1 cellular context compared by ENCODE assay signal in the genomic region with DNA sequence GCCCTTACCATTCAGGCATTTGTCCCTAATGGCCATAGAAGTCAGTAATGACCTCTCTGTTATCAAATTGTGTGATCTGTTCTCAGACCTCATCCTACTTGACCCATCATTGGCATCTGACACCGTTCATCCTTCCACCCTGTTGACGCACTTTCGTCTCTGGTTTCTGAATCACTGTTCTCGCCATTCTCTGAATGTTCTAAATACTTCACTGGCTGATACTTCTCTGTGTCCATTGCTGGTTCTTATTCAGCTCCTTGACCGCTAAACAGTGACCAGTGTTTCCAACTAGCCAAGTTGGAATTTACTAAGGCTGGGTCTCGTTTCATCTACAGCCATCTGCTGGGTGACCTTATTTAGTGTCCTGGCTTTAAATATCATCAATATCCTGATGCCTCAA.
TF ChIP-seq lines count a peak whose summit lies in the region.

No MANE protein-coding gene starts in this region.

TF ChIP-seq in WTC11, 78 proteins besides CTCF, POLR2A, EP300 and RAD21 (continued from another document):
- TF ChIP-seq, protein P1, sequence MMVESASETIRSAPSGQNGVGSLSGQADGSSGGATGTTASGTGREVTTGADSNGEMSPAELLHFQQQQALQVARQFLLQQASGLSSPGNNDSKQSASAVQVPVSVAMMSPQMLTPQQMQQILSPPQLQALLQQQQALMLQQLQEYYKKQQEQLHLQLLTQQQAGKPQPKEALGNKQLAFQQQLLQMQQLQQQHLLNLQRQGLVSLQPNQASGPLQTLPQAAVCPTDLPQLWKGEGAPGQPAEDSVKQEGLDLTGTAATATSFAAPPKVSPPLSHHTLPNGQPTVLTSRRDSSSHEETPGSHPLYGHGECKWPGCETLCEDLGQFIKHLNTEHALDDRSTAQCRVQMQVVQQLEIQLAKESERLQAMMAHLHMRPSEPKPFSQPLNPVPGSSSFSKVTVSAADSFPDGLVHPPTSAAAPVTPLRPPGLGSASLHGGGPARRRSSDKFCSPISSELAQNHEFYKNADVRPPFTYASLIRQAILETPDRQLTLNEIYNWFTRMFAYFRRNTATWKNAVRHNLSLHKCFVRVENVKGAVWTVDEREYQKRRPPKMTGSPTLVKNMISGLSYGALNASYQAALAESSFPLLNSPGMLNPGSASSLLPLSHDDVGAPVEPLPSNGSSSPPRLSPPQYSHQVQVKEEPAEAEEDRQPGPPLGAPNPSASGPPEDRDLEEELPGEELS (CRISPR knock-in tag; IDR thresholded peaks at IDR 0.05), result no peak
- TF ChIP-seq TEAD1 (CRISPR knock-in tag; IDR thresholded peaks at IDR 0.05) (no peak), ZNF671 (CRISPR knock-in tag; IDR thresholded peaks at IDR 0.05) (no peak)
- TF ChIP-seq, protein P2, sequence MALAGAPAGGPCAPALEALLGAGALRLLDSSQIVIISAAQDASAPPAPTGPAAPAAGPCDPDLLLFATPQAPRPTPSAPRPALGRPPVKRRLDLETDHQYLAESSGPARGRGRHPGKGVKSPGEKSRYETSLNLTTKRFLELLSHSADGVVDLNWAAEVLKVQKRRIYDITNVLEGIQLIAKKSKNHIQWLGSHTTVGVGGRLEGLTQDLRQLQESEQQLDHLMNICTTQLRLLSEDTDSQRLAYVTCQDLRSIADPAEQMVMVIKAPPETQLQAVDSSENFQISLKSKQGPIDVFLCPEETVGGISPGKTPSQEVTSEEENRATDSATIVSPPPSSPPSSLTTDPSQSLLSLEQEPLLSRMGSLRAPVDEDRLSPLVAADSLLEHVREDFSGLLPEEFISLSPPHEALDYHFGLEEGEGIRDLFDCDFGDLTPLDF (CRISPR knock-in tag; IDR thresholded peaks at IDR 0.05), result no peak
TF ChIP-seq in WTC11: peak in this region for 0.
